In the genomic region with DNA sequence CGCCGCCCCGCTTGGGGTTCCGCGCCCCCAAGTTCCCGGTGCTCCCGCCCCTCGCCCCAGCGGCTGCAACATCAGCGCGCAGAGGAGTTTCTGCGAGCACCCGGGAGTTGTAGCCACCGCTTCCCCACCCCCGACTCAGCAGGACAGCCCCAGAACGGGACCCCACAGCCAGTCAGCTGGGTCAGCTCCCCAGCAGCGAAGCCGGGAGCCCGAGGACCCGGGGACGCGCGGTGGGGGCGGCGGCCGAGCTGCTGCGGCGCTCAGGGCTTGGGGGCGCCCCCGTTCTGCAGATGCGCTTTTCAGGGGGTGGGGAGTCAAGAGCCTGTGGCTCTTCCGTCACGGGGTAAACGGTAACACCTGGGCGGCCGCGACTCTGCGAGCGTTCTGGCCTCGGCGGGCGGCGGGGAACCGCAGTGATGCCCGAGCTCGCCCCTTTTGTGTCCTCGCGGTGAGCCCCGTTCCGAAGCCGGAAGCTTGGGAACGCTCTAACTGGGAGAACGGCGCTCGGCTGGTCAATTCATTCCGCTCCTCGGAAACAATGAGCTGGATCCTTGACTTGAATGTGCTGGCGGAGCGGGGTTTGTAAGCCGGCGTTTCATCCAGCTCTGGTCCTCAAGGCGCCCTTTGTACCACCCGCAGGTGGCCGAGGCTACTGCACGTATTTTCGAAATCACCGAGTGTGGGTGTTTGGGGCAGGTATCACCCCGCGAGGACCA, we compare ENCODE assay signal across 8 cellular contexts. TPM values are rescaled to one million over a fixed set of nuclear protein-coding genes. Genes with fewer than 3 reads are reported as not detected.
DNase-seq lines count a peak whose midpoint lies in the region; ATAC-seq and TF ChIP-seq lines count a peak whose summit lies in the region.

No MANE protein-coding gene starts in this region.

- peaks cover 27% of the 10 kb centered on the region for H3K27me3 Mint-ChIP-seq in CD8-positive, alpha-beta T cell (ENCODE audit: low read depth)
- H3K27me3 Mint-ChIP-seq in activated T-helper 2 cell treated with anti-CD3 and anti-CD28 coated beads, Interferon-gamma antibody, Interleukin-2, Interleukin-4, amounts not matched to agents 10 μg/mL and 5 μg/mL and 100 μg/mL, durations not matched to agents 14 hours and 24 hours and 36 hours (ENCODE audit: low read depth): peaks cover 74% of the 10 kb centered on the region
- no peaks in the 10 kb centered on the region for H3K27me3 Mint-ChIP-seq in neural progenitor cell (ENCODE audit: insufficient read depth, low read depth)

- H3K36me3 ChIP-seq in CD8-positive, alpha-beta T cell (ENCODE audit: insufficient read depth, low read length): no peaks in the 10 kb centered on the region
- no peaks in the 10 kb centered on the region for H3K36me3 ChIP-seq in PC-3 (ENCODE audit: low read depth, low read length)
- no peaks in the 10 kb centered on the region for H3K36me3 ChIP-seq in neural progenitor cell

- peak; percentile 34 for TF ChIP-seq CTCF in CD8-positive, alpha-beta T cell (IDR thresholded peaks at IDR 0.05)
- TF ChIP-seq CTCF in PC-3 (conservative IDR thresholded peaks at IDR 0.05; ENCODE audit: low read depth, low read length): peak; percentile 55
- TF ChIP-seq CTCF in neural progenitor cell (IDR thresholded peaks at IDR 0.05): peak; percentile 60

- H3K79me2 ChIP-seq in PC-3 (ENCODE audit: low read length): no peaks in the 10 kb centered on the region
- H3K79me2 ChIP-seq in neural progenitor cell (ENCODE audit: low read depth): no peaks in the 10 kb centered on the region

- H3K9ac ChIP-seq in PC-3 (ENCODE audit: low read length): peak overlapping the region; percentile 37
- no peak overlapping the region for H3K9ac ChIP-seq in neural progenitor cell

- intact Hi-C loops in CD8-positive, alpha-beta T cell (cut with DNase I, micrococcal nuclease): loop anchor here in 1 of 2 experiments (1.0 to 10.0 kb wide), 2 partner anchors 182 to 854 kb away; partner anchors contain the start of gene RMND1
- intact Hi-C loops in PC-3 (cut with micrococcal nuclease): loop anchor here (1.0 kb wide), 1 partner anchor 182 kb away; no protein-coding TSS in a partner anchor
- intact Hi-C loops in activated T-helper 2 cell treated with anti-CD3 and anti-CD28 coated beads, Interferon-gamma antibody, Interleukin-2, Interleukin-4, amounts not matched to agents 10 μg/mL and 5 μg/mL and 100 μg/mL, durations not matched to agents 14 hours and 24 hours and 36 hours (cut with micrococcal nuclease): loop anchor here (5.0 kb wide), 1 partner anchor 183 kb away; no protein-coding TSS in a partner anchor

- POLR2A ChIA-PET in CD8-positive, alpha-beta T cell (lab: Charles Lee): interaction anchor here (0.5 to 1.3 kb wide), 4 partner anchors 14 to 126 kb away, joined by 3 to 7 read pairs (median 4); no protein-coding TSS in a partner anchor
- POLR2A ChIA-PET in PC-3 (lab: Charles Lee; ENCODE audit: unreplicated experiment): no interaction called here

- H3F3A ChIP-seq in PC-3 (ENCODE audit: low read length, unreplicated experiment): no peaks in the 10 kb centered on the region
- peaks cover 20% of the 10 kb centered on the region for H3F3A ChIP-seq in neural progenitor cell (ENCODE audit: low read depth)

- H3K4me1 ChIP-seq in CD8-positive, alpha-beta T cell (ENCODE audit: insufficient read depth, low read length): peaks cover 4% of the 10 kb centered on the region
- peaks cover 6% of the 10 kb centered on the region for H3K4me1 ChIP-seq in PC-3 (ENCODE audit: insufficient read depth, low read length)
- peaks cover 10% of the 10 kb centered on the region for H3K4me1 ChIP-seq in neural progenitor cell

- H3K4me2 ChIP-seq in PC-3 (ENCODE audit: low read length) (peak overlapping the region; percentile 89), neural progenitor cell (peak overlapping the region; percentile 87)

- H3K4me1 Mint-ChIP-seq in CD8-positive, alpha-beta T cell (ENCODE audit: low read depth): peaks cover 15% of the 10 kb centered on the region
- H3K4me1 Mint-ChIP-seq in activated T-helper 2 cell treated with anti-CD3 and anti-CD28 coated beads, Interferon-gamma antibody, Interleukin-2, Interleukin-4, amounts not matched to agents 10 μg/mL and 5 μg/mL and 100 μg/mL, durations not matched to agents 14 hours and 24 hours and 36 hours (ENCODE audit: low read depth): peaks cover 14% of the 10 kb centered on the region
- H3K4me1 Mint-ChIP-seq in neural progenitor cell: peaks cover 31% of the 10 kb centered on the region

- peak overlapping the region; percentile 86 for H2AFZ ChIP-seq in PC-3 (ENCODE audit: low read length)
- peak overlapping the region; percentile 95 for H2AFZ ChIP-seq in neural progenitor cell (replicated peaks)

- no TSS peak for BruUV-seq in PC-3 (replicated peaks; lab: Mats Ljungman, UMichigan)

- H3K36me3 Mint-ChIP-seq in CD8-positive, alpha-beta T cell: no peaks in the 10 kb centered on the region
- H3K36me3 Mint-ChIP-seq in activated T-helper 2 cell treated with anti-CD3 and anti-CD28 coated beads, Interferon-gamma antibody, Interleukin-2, Interleukin-4, amounts not matched to agents 10 μg/mL and 5 μg/mL and 100 μg/mL, durations not matched to agents 14 hours and 24 hours and 36 hours (ENCODE audit: low read depth): no peaks in the 10 kb centered on the region
- peaks cover 6% of the 10 kb centered on the region for H3K36me3 Mint-ChIP-seq in neural progenitor cell

- no peaks in the 10 kb centered on the region for H3K9me3 ChIP-seq in CD8-positive, alpha-beta T cell (ENCODE audit: low read length)
- H3K9me3 ChIP-seq in PC-3 (ENCODE audit: low read length) (no peaks in the 10 kb centered on the region), neural progenitor cell (ENCODE audit: low read depth) (no peaks in the 10 kb centered on the region)

- peak; percentile 69 for ATAC-seq in CD8-positive, alpha-beta T cell
- peak; percentile 73 for ATAC-seq in GM19395 (IDR thresholded peaks at IDR 0.05; ENCODE audit: unreplicated experiment)
- peak; percentile 75 for ATAC-seq in HG03520 (IDR thresholded peaks at IDR 0.05; ENCODE audit: unreplicated experiment)
- peak; percentile 83 for ATAC-seq in PC-3

- H3K27ac ChIP-seq in CD8-positive, alpha-beta T cell (ENCODE audit: low read depth, low read length): no peak overlapping the region
- H3K27ac ChIP-seq in PC-3 (ENCODE audit: low read length) (no peak overlapping the region), neural progenitor cell (no peak overlapping the region), temporal lobe (ENCODE audit: low read depth, low read length) (peak overlapping the region; percentile 39)

- H3K9me2 ChIP-seq in PC-3 (replicated peaks; ENCODE audit: low read length): no peaks in the 10 kb centered on the region

- no peaks in the 10 kb centered on the region for H3K9me3 Mint-ChIP-seq in CD8-positive, alpha-beta T cell
- H3K9me3 Mint-ChIP-seq in activated T-helper 2 cell treated with anti-CD3 and anti-CD28 coated beads, Interferon-gamma antibody, Interleukin-2, Interleukin-4, amounts not matched to agents 10 μg/mL and 5 μg/mL and 100 μg/mL, durations not matched to agents 14 hours and 24 hours and 36 hours: no peaks in the 10 kb centered on the region
- no peaks in the 10 kb centered on the region for H3K9me3 Mint-ChIP-seq in neural progenitor cell

- H3K27ac Mint-ChIP-seq in CD8-positive, alpha-beta T cell: peak overlapping the region; percentile 87
- H3K27ac Mint-ChIP-seq in activated T-helper 2 cell treated with anti-CD3 and anti-CD28 coated beads, Interferon-gamma antibody, Interleukin-2, Interleukin-4, amounts not matched to agents 10 μg/mL and 5 μg/mL and 100 μg/mL, durations not matched to agents 14 hours and 24 hours and 36 hours: peak overlapping the region; percentile 64
- peak overlapping the region; percentile 99 for H3K27ac Mint-ChIP-seq in neural progenitor cell

- peak; percentile 1 to 74 (median 32) for DNase-seq in CD8-positive, alpha-beta T cell
- DNase-seq in PC-3 (peak; percentile 75), fibroblast of the conjunctiva (ENCODE audit: low read depth) (peak; percentile 22), neural progenitor cell (ENCODE audit: low spot score) (peak; percentile 96)
- DNase-seq in activated T-helper 2 cell treated with anti-CD3 and anti-CD28 coated beads, Interferon-gamma antibody, Interleukin-2, Interleukin-4, amounts not matched to agents 10 μg/mL and 5 μg/mL and 100 μg/mL, durations not matched to agents 14 hours and 24 hours and 36 hours (ENCODE audit: low spot score): peak; percentile 26

- H3K4me3 ChIP-seq in CD8-positive, alpha-beta T cell (ENCODE audit: low read depth, low read length): peak overlapping the region; percentile 64
- H3K4me3 ChIP-seq in PC-3 (ENCODE audit: low read length) (peak overlapping the region; percentile 86), neural progenitor cell (peak overlapping the region; percentile 87)

- peak overlapping the region; percentile 90 for H3K4me3 Mint-ChIP-seq in CD8-positive, alpha-beta T cell
- H3K4me3 Mint-ChIP-seq in activated T-helper 2 cell treated with anti-CD3 and anti-CD28 coated beads, Interferon-gamma antibody, Interleukin-2, Interleukin-4, amounts not matched to agents 10 μg/mL and 5 μg/mL and 100 μg/mL, durations not matched to agents 14 hours and 24 hours and 36 hours (ENCODE audit: low read depth): peak overlapping the region; percentile 80
- H3K4me3 Mint-ChIP-seq in neural progenitor cell: peak overlapping the region; percentile 99

- CTCF ChIA-PET in CD8-positive, alpha-beta T cell (lab: Charles Lee): interaction anchor here (1.1 to 1.4 kb wide), 2 partner anchors 10 to 182 kb away, joined by 3 to 6 read pairs; no protein-coding TSS in a partner anchor
- CTCF ChIA-PET in PC-3 (lab: Charles Lee): interaction anchor here (0.6 to 0.9 kb wide), 2 partner anchors 11 to 182 kb away, joined by 3 read pairs; no protein-coding TSS in a partner anchor

- peaks cover 15% of the 10 kb centered on the region for H3K27me3 ChIP-seq in CD8-positive, alpha-beta T cell (ENCODE audit: insufficient read depth, low read length)
- H3K27me3 ChIP-seq in PC-3 (ENCODE audit: low read length) (no peaks in the 10 kb centered on the region), neural progenitor cell (peaks cover 90% of the 10 kb centered on the region)

- no peaks in the 10 kb centered on the region for H4K20me1 ChIP-seq in PC-3 (ENCODE audit: low read length)
- peaks cover 6% of the 10 kb centered on the region for H4K20me1 ChIP-seq in neural progenitor cell (ENCODE audit: low read depth)

RNA-seq across cellular contexts. Expression of gene PLEKHG1, which starts 0.8 kb away (rescaled TPM):
- total RNA-seq in CD8-positive, alpha-beta T cell: 1 to 10 TPM; 2.0 to 3.3 TPM
- total RNA-seq in PC-3 (2014; rRNA removed): 1.3 and 1.4 TPM in 2 replicates
- 1.6 and 1.8 TPM in 2 replicates for total RNA-seq in activated T-helper 2 cell treated with anti-CD3 and anti-CD28 coated beads, Interferon-gamma antibody, Interleukin-2, Interleukin-4, amounts not matched to agents 10 μg/mL and 5 μg/mL and 100 μg/mL, durations not matched to agents 14 hours and 24 hours and 36 hours
- 4.6 and 4.7 TPM in 2 replicates for total RNA-seq in neural progenitor cell (ENCODE audit: low replicate concordance)
- total RNA-seq in temporal lobe: 11.8 TPM

Comparison
In these comparisons a context has a peak if more than half of its experiments do, and no peak if none do; other contexts are left out.
1. DNase-seq: peak in every context shown above with its lines; median percentile 96 in neural progenitor cell; 75 in PC-3; 32 in CD8-positive, alpha-beta T cell; 26 in activated T-helper 2 cell treated with anti-CD3 and anti-CD28 coated beads, Interferon-gamma antibody, Interleukin-2, Interleukin-4, amounts not matched to agents 10 μg/mL and 5 μg/mL and 100 μg/mL, durations not matched to agents 14 hours and 24 hours and 36 hours; 22 in fibroblast of the conjunctiva.